In genomic region chr20:34365765-34366213, GRCh38 we compare ENCODE assay signal across 8 cellular contexts. TPM values are rescaled to one million over a fixed set of nuclear protein-coding genes. Genes with fewer than 3 reads are reported as not detected.
DNase-seq lines count a peak whose midpoint lies in the region; ATAC-seq and TF ChIP-seq lines count a peak whose summit lies in the region.

No MANE protein-coding gene starts in this region.

- no peak overlapping the region for H3K27ac ChIP-seq in prostate gland

- peaks cover 44% of the 10 kb centered on the region for H3K36me3 Mint-ChIP-seq in activated CD4-positive, alpha-beta T cell treated with anti-CD3 and anti-CD28 coated beads, Interleukin-2, amount 10 ng/mL, durations not matched to agents 24 days and 14 days (ENCODE audit: low read depth)

- H3K4me1 Mint-ChIP-seq in activated CD4-positive, alpha-beta T cell treated with anti-CD3 and anti-CD28 coated beads, Interleukin-2, amount 10 ng/mL, durations not matched to agents 24 days and 14 days: peaks cover 51% of the 10 kb centered on the region

- H3K27me3 Mint-ChIP-seq in activated CD4-positive, alpha-beta T cell treated with anti-CD3 and anti-CD28 coated beads, Interleukin-2, amount 10 ng/mL, durations not matched to agents 24 days and 14 days: no peaks in the 10 kb centered on the region

- peaks cover 3% of the 10 kb centered on the region for H3K9me3 Mint-ChIP-seq in activated CD4-positive, alpha-beta T cell treated with anti-CD3 and anti-CD28 coated beads, Interleukin-2, amount 10 ng/mL, durations not matched to agents 24 days and 14 days

- H3K27ac Mint-ChIP-seq in activated CD4-positive, alpha-beta T cell treated with anti-CD3 and anti-CD28 coated beads, Interleukin-2, amount 10 ng/mL, durations not matched to agents 24 days and 14 days: peak overlapping the region; percentile 62

- H3K27me3 ChIP-seq in prostate gland (replicated peaks; ENCODE audit: insufficient read depth): no peaks in the 10 kb centered on the region

- intact Hi-C loops in activated CD4-positive, alpha-beta T cell treated with anti-CD3 and anti-CD28 coated beads, Interleukin-2, amount 10 ng/mL, durations not matched to agents 24 days and 14 days (cut with micrococcal nuclease): loop anchor here (10.0 kb wide), 1 partner anchor 1881 kb away; no protein-coding TSS in a partner anchor
- intact Hi-C loops in prostate gland (cut with DNase I): no loop called here

- H3K36me3 ChIP-seq in prostate gland: no peaks in the 10 kb centered on the region

- H3K4me3 Mint-ChIP-seq in activated CD4-positive, alpha-beta T cell treated with anti-CD3 and anti-CD28 coated beads, Interleukin-2, amount 10 ng/mL, durations not matched to agents 24 days and 14 days: peak overlapping the region; percentile 57

- peak; percentile 73 for DNase-seq in activated CD4-positive, alpha-beta T cell treated with anti-CD3 and anti-CD28 coated beads, Interleukin-2, amount 10 ng/mL, durations not matched to agents 24 days and 14 days
- no peak for DNase-seq in activated CD4-positive, alpha-beta T cell treated with anti-CD3 and anti-CD28 coated beads for 4 hours
- peak; percentile 27 to 28 for DNase-seq in activated T-cell treated with anti-CD3 and anti-CD28 coated beads, Interleukin-2, amount 50 U/mL, for 48 hours
- DNase-seq in stimulated activated CD8-positive, alpha-beta memory T cell treated with anti-CD3 and anti-CD28 coated beads, Interleukin-12 subunit alpha, Interleukin-12 subunit beta, amount 100 ng/mL, for 4 hours (ENCODE audit: low read depth): peak; percentile 12
- no peak for DNase-seq in prostate gland (ENCODE audit: low spot score)
- no peak for DNase-seq in NCI-H1417 treated with DMSO at 0.1 percent for 48 hours (lab: John Stamatoyannopoulos, UW)
- DNase-seq in SW480 (ENCODE audit: low spot score): no peak

- no peaks in the 10 kb centered on the region for H3K9me3 ChIP-seq in prostate gland

- TF ChIP-seq CTCF in prostate gland (IDR thresholded peaks at IDR 0.05): no peak

- H3K4me3 ChIP-seq in prostate gland: no peak overlapping the region

- WGBS in prostate gland: 86% methylated on average over 3 of the region's 3 CpGs

- no peak for TF ChIP-seq POLR2A in prostate gland (IDR thresholded peaks at IDR 0.05)

- ATAC-seq in HG03521 (IDR thresholded peaks at IDR 0.05; ENCODE audit: unreplicated experiment): peak; percentile 42

- no peaks in the 10 kb centered on the region for H3K4me1 ChIP-seq in prostate gland (replicated peaks)

RNA-seq across cellular contexts. Expression of gene ITCH, which starts 2.7 kb away (rescaled TPM):
- total RNA-seq in activated CD4-positive, alpha-beta T cell treated with anti-CD3 and anti-CD28 coated beads, Interleukin-2, amount 10 ng/mL, durations not matched to agents 24 days and 14 days: 55.6 and 55.7 TPM in 2 replicates
- total RNA-seq in prostate gland: 10 to 100 TPM; 45.4 to 89.2 TPM

Comparison
In these comparisons a context has a peak if more than half of its experiments do, and no peak if none do; other contexts are left out.
1. DNase-seq: peak in activated CD4-positive, alpha-beta T cell treated with anti-CD3 and anti-CD28 coated beads, Interleukin-2, amount 10 ng/mL, durations not matched to agents 24 days and 14 days (single experiment), activated T-cell treated with anti-CD3 and anti-CD28 coated beads, Interleukin-2, amount 50 U/mL, for 48 hours (2 of 2) and stimulated activated CD8-positive, alpha-beta memory T cell treated with anti-CD3 and anti-CD28 coated beads, Interleukin-12 subunit alpha, Interleukin-12 subunit beta, amount 100 ng/mL, for 4 hours (single experiment); none in activated CD4-positive, alpha-beta T cell treated with anti-CD3 and anti-CD28 coated beads for 4 hours (0 of 2), prostate gland (single experiment), NCI-H1417 treated with DMSO at 0.1 percent for 48 hours (single experiment) and SW480 (single experiment).